1 cellular context compared by ENCODE assay signal in genomic region chr11:1825039-1825740, GRCh38.
TF ChIP-seq lines count a peak whose summit lies in the region.

No MANE protein-coding gene starts in this region.

TF ChIP-seq in K562, 482 proteins besides CTCF, POLR2A, EP300 and RAD21 (continued from another document):
- TF ChIP-seq MYC (IDR thresholded peaks at IDR 0.05; ENCODE audit: low read depth, low read length) (peak; percentile 30; the same call in 1 of the 2 replicates), MYC (CRISPR knock-in tag; IDR thresholded peaks at IDR 0.05; ENCODE audit: borderline replicate concordance, low read depth) (no peak), ETV6 (IDR thresholded peaks at IDR 0.05; ENCODE audit: borderline replicate concordance in 1 of 2, low read depth in 2 of 2, low read length in 1 of 2) (no peak), ETV6 (CRISPR knock-in tag; IDR thresholded peaks at IDR 0.05; ENCODE audit: borderline replicate concordance) (no peak), MAZ (CRISPR knock-in tag; conservative IDR thresholded peaks at IDR 0.05 in 1 of 2, IDR thresholded peaks at IDR 0.05 in 1 of 2) (peak in 1 of 2 experiments; percentile 78; a peak in 2 of 4 replicates), RB1 (IDR thresholded peaks at IDR 0.05; ENCODE audit: low read depth) (peak; percentile 83; the same call in 1 of the 2 replicates), RCOR1 (IDR thresholded peaks at IDR 0.05; ENCODE audit: borderline replicate concordance in 1 of 2, low read depth in 2 of 2, low read length in 2 of 2) (0 out of 4 replicates have a peak, but pooled peaks of 1 of the 2 experiments have one; percentile 24), SMC3 (conservative IDR thresholded peaks at IDR 0.05; ENCODE audit: insufficient read depth, low read depth, low read length) (peak; percentile 69), E2F6 (IDR thresholded peaks at IDR 0.05; ENCODE audit: borderline replicate concordance in 1 of 2, extremely low read depth in 1 of 2, insufficient read depth in 1 of 2, insufficient read length in 1 of 2, low read depth in 1 of 2, low read length in 1 of 2, poor library complexity in 1 of 2, severe bottlenecking in 1 of 2) (peak in 1 of 2 experiments; percentile 14), HDAC2 (IDR thresholded peaks at IDR 0.05) (no peak), SRF (CRISPR knock-in tag; IDR thresholded peaks at IDR 0.05) (peak in 1 of 2 experiments; percentile 83; a peak in 1 of 4 replicates), JUND (IDR thresholded peaks at IDR 0.05; ENCODE audit: borderline replicate concordance, low read depth, low read length) (peak; percentile 18; the same call in 1 of the 2 replicates), JUND (tag; IDR thresholded peaks at IDR 0.05; ENCODE audit: borderline replicate concordance, low read depth, low read length) (no peak; the same call in 2 of the 3 replicates), TCF15 (CRISPR knock-in tag; IDR thresholded peaks at IDR 0.05) (no peak), MYBL2 (IDR thresholded peaks at IDR 0.05; ENCODE audit: low read depth) (no peak), MYBL2 (CRISPR knock-in tag; IDR thresholded peaks at IDR 0.05; ENCODE audit: borderline replicate concordance) (no peak), HMGN3 (IDR thresholded peaks at IDR 0.05; ENCODE audit: borderline replicate concordance, extremely low read depth, insufficient read length, low read depth, low read length) (peak; percentile 46), UBTF (IDR thresholded peaks at IDR 0.05; ENCODE audit: borderline replicate concordance in 1 of 2, low read depth in 2 of 2, low read length in 2 of 2) (peak; percentile 40 to 51; a peak in 1 of 4 replicates), VEZF1 (CRISPR knock-in tag; IDR thresholded peaks at IDR 0.05) (peak; percentile 44; the same call in 1 of the 2 replicates), CXXC5 (CRISPR knock-in tag; IDR thresholded peaks at IDR 0.05) (0 out of 2 replicates have a peak, but pooled peaks have one; percentile 10), CREM (IDR thresholded peaks at IDR 0.05; ENCODE audit: low read depth) (peak; percentile 6; the same call in 1 of the 2 replicates), ESRRA (IDR thresholded peaks at IDR 0.05; ENCODE audit: borderline replicate concordance, low read depth) (0 out of 2 replicates have a peak, but pooled peaks have one; percentile 17), NR2C2 (CRISPR knock-in tag; IDR thresholded peaks at IDR 0.05) (peak; percentile 35; the same call in 1 of the 2 replicates), NR2C2 (tag; IDR thresholded peaks at IDR 0.05) (peak; percentile 58; the same call in 1 of the 2 replicates), PYGO2 (tag; IDR thresholded peaks at IDR 0.05) (no peak), FIP1L1 (IDR thresholded peaks at IDR 0.05; ENCODE audit: low read depth, low read length, poor library complexity, severe bottlenecking) (peak; percentile 12), TFAP4 (CRISPR knock-in tag; IDR thresholded peaks at IDR 0.05; ENCODE audit: borderline replicate concordance) (peak; percentile 58), SRSF7 (optimal IDR thresholded peaks at IDR 0.05; ENCODE audit: low read depth, low read length) (no peak), BHLHE40 (IDR thresholded peaks at IDR 0.05; ENCODE audit: low read length) (peak; percentile 27; the same call in 1 of the 2 replicates), TEAD4 (IDR thresholded peaks at IDR 0.05; ENCODE audit: low read length) (no peak), TEAD4 (CRISPR knock-in tag; IDR thresholded peaks at IDR 0.05; ENCODE audit: borderline replicate concordance) (no peak), ZC3H4 (CRISPR knock-in tag; IDR thresholded peaks at IDR 0.05; ENCODE audit: borderline replicate concordance) (no peak), ZBTB7A (IDR thresholded peaks at IDR 0.05; ENCODE audit: borderline replicate concordance, control insufficient read depth, low read depth, low read length) (peak; percentile 76; the same call in 1 of the 2 replicates)
